18 cellular contexts compared by ENCODE assay signal in genomic region chr17:45388604-45389325, GRCh38. TPM values are rescaled to one million over a fixed set of nuclear protein-coding genes. Genes with fewer than 3 reads are reported as not detected.
A peak's percentile ranks its signal among the peaks of the same experiment; 100 is the strongest.
DNase-seq lines count a peak whose midpoint lies in the region; ATAC-seq, FAIRE-seq and TF ChIP-seq lines count a peak whose summit lies in the region.
"Had no signal": no experiment of that assay in that cellular context is flagged by ENCODE, and none has a peak within 500 bp of the region (broad histone marks: within the 10 kb centered on the region; RNA-seq: fewer than 3 reads in every experiment).

No MANE protein-coding gene starts in this region.

- RAD21 ChIA-PET in GM12878 (lab: Charles Lee; ENCODE audit: unreplicated experiment): interaction anchor here (0.5 to 7.4 kb wide), 12 partner anchors 18 to 240 kb away, joined by 3 to 107 read pairs (median 3); partner anchors contain the start of genes HEXIM1 and MAP3K14

- H3K4me3 Mint-ChIP-seq in memory B cell: no peak overlapping the region

- no peak overlapping the region; a peak in 1 of 22 replicates for H3K9ac ChIP-seq in BLaER1 treated with 17β-estradiol and CSF1 and Interleukin-3, amounts not matched to agents 10 nM and 100 nM
- no peak overlapping the region for H3K9ac ChIP-seq in GM12878 (ENCODE audit: control insufficient read depth, insufficient read depth, low read length)
- H3K9ac ChIP-seq: KMS-11 had no signal

- FAIRE-seq in GM12878 (lab: Jason Lieb, UNC) (no peak), frontal cortex (lab: Jason Lieb, UNC) (no peak)
- FAIRE-seq: endothelial cell of umbilical vein, keratinocyte had no signal

- H3K4me2 ChIP-seq in BLaER1 treated with 17β-estradiol and CSF1 and Interleukin-3, amounts not matched to agents 10 nM and 100 nM: peak overlapping the region in 6 of 11 experiments; percentile 2 to 45 (median 20); a peak in 4 of 22 replicates
- H3K4me2 ChIP-seq in GM12878 (ENCODE audit: control insufficient read depth, insufficient read depth): no peak overlapping the region
- H3K4me2 ChIP-seq: KMS-11 had no signal

- no peaks in the 10 kb centered on the region for H3K79me2 ChIP-seq in GM12878 (ENCODE audit: control insufficient read depth, insufficient read depth, low read length)

- TF ChIP-seq EP300 in GM12878 (IDR thresholded peaks at IDR 0.05; ENCODE audit: borderline replicate concordance in 1 of 2, control insufficient read depth in 1 of 2, low read depth in 2 of 2, low read length in 2 of 2): no peak

- H3K27ac ChIP-seq in BLaER1 treated with 17β-estradiol and CSF1 and Interleukin-3, amounts not matched to agents 10 nM and 100 nM: no peak overlapping the region
- no peak overlapping the region for H3K27ac ChIP-seq in GM12878 (ENCODE audit: control insufficient read depth, insufficient read depth)
- H3K27ac ChIP-seq: heart left ventricle, KMS-11 had no signal

- H3K36me3 ChIP-seq in BLaER1 treated with 17β-estradiol and CSF1 and Interleukin-3, amounts not matched to agents 10 nM and 100 nM: peaks cover 0 to 6% (median 4%) of the 10 kb centered on the region in 11 experiments; a peak in 11 of 22 replicates
- H3K36me3 ChIP-seq in GM12878 (ENCODE audit: control insufficient read depth in 2 of 2, insufficient read depth in 2 of 2, low read length in 1 of 2): no peaks in the 10 kb centered on the region

- H3K4me1 ChIP-seq in BLaER1 treated with 17β-estradiol and CSF1 and Interleukin-3, amounts not matched to agents 10 nM and 100 nM: peaks cover 21 to 72% (median 56%) of the 10 kb centered on the region in 10 experiments
- peaks cover 12% of the 10 kb centered on the region for H3K4me1 ChIP-seq in GM12878 (ENCODE audit: control insufficient read depth, insufficient read depth, low read length)

- WGBS in GM12878 (ENCODE audit: insufficient coverage, insufficient replicate concordance, low lambda C conversion rate, missing lambda C conversion rate): 10% methylated on average over 10 of the region's 10 CpGs

- no peak for ATAC-seq in GM12878
- peak; percentile 27 for ATAC-seq in memory B cell (ENCODE audit: low read depth)
- ATAC-seq in HG03095 (IDR thresholded peaks at IDR 0.05; ENCODE audit: unreplicated experiment): no peak
- ATAC-seq: heart left ventricle, sciatic nerve had no signal

- intact Hi-C loops in GM12878 (cut with micrococcal nuclease; ENCODE audit: unreplicated experiment): loop anchor here (5.0 kb wide), 1 partner anchor 86 kb away; no protein-coding TSS in a partner anchor

- TF ChIP-seq POLR2A in GM12878 (IDR thresholded peaks at IDR 0.05; ENCODE audit: low read depth, low read length): no peak

- no peaks in the 10 kb centered on the region for H3K27me3 ChIP-seq in BLaER1 treated with 17β-estradiol and CSF1 and Interleukin-3, amounts not matched to agents 10 nM and 100 nM
- H3K27me3 ChIP-seq in GM12878 (replicated peaks in 1 of 2; ENCODE audit: control insufficient read depth in 2 of 2, insufficient read depth in 2 of 2, low read length in 1 of 2): no peaks in the 10 kb centered on the region

- in situ Hi-C loops in GM12878 (cut with MboI): loop anchor here (5.0 kb wide), 2 partner anchors 111 to 171 kb away; no protein-coding TSS in a partner anchor

- no peak overlapping the region for H3K27ac Mint-ChIP-seq in memory B cell

- H3K4me3 ChIP-seq in BLaER1 treated with 17β-estradiol and CSF1 and Interleukin-3, amounts not matched to agents 10 nM and 100 nM: no peak overlapping the region
- H3K4me3 ChIP-seq in GM12878: no peak overlapping the region
- H3K4me3 ChIP-seq: heart left ventricle had no signal

- no peaks in the 10 kb centered on the region for H3K9me3 Mint-ChIP-seq in memory B cell
- H3K9me3 Mint-ChIP-seq: activated naive CD4-positive, alpha-beta T cell treated with anti-CD3 and anti-CD28 coated beads, Interleukin-2, amount 50 U/mL, for 72 hours had no signal

- no peaks in the 10 kb centered on the region for H3K36me3 Mint-ChIP-seq in memory B cell
- H3K36me3 Mint-ChIP-seq: activated naive CD4-positive, alpha-beta T cell treated with anti-CD3 and anti-CD28 coated beads, Interleukin-2, amount 50 U/mL, for 72 hours had no signal

- CTCF ChIA-PET in GM12878 (lab: Yijun Ruan, JAX): interaction anchor here (1.0 to 15.5 kb wide), 13 partner anchors 19 to 253 kb away, joined by 3 to 291 read pairs (median 5); partner anchors contain the start of genes ACBD4 and FMNL1

- DNase-seq in HT1080 (ENCODE audit: low read depth) (peak; percentile 61), GM12878 (ENCODE audit: low read depth, low spot score) (no peak), memory B cell (ENCODE audit: low spot score in 2 of 2) (no peak), NCI-H69 (lab: John Stamatoyannopoulos, UW) (no peak), frontal cortex (ENCODE audit: low spot score in 2 of 2) (no peak), NCI-H1417 treated with DMSO at 0.1 percent for 48 hours (lab: John Stamatoyannopoulos, UW) (no peak)
- DNase-seq: DMS153; heart left ventricle; NCI-H1436 treated with DMSO at 0.1 percent for 48 hours; NCI-H510A treated with DMSO at 0.1 percent for 48 hours; stimulated activated CD4-positive, alpha-beta T cell treated with anti-CD3 and anti-CD28 coated beads, Interleukin-4, amount 100 ng/mL, for 24 hours had no signal

- H3K27me3 Mint-ChIP-seq in memory B cell: peaks cover 22% of the 10 kb centered on the region

- POLR2A ChIA-PET in GM12878 (lab: Charles Lee): interaction anchor here (0.5 to 2.0 kb wide), 5 partner anchors 8 to 113 kb away, joined by 3 to 10 read pairs (median 4); no protein-coding TSS in a partner anchor

- peaks cover 26% of the 10 kb centered on the region for H3K4me1 Mint-ChIP-seq in memory B cell

- H4K20me1 ChIP-seq in BLaER1 treated with 17β-estradiol and CSF1 and Interleukin-3, amounts not matched to agents 10 nM and 100 nM: peaks cover 0 to 30% (median 10%) of the 10 kb centered on the region in 11 experiments; a peak in 9 of 22 replicates
- no peaks in the 10 kb centered on the region for H4K20me1 ChIP-seq in GM12878 (ENCODE audit: control insufficient read depth, insufficient read depth)

- BruUV-seq in GM12878 (replicated peaks; lab: Mats Ljungman, UMichigan): no TSS peak

- no peak for TF ChIP-seq CTCF in GM12878 (IDR thresholded peaks at IDR 0.05 in 2 of 3, conservative IDR thresholded peaks at IDR 0.05 in 1 of 3; ENCODE audit: control insufficient read depth in 2 of 3, extremely low read depth in 1 of 3, insufficient read depth in 1 of 3, low read depth in 3 of 3, low read length in 3 of 3)

- TF ChIP-seq RAD21 in GM12878 (IDR thresholded peaks at IDR 0.05; ENCODE audit: insufficient read depth, low read depth, low read length): no peak

- H2AFZ ChIP-seq in GM12878 (ENCODE audit: control insufficient read depth, low read depth, low read length): no peak overlapping the region

- no peaks in the 10 kb centered on the region for H3K9me3 ChIP-seq in BLaER1 treated with 17β-estradiol and CSF1 and Interleukin-3, amounts not matched to agents 10 nM and 100 nM (replicated peaks in 1 of 11)
- no peaks in the 10 kb centered on the region for H3K9me3 ChIP-seq in GM12878 (replicated peaks; ENCODE audit: control insufficient read depth, insufficient read depth, low read length)
- H3K9me3 ChIP-seq: heart left ventricle had no signal

- SMC1A ChIA-PET in GM12878 (lab: Charles Lee; ENCODE audit: uncharacterized antibody, unreplicated experiment): interaction anchor here (0.6 to 12.7 kb wide), 18 partner anchors 8 to 253 kb away, joined by 3 to 184 read pairs (median 4); partner anchors contain the start of genes ACBD4, FMNL1 and MAP3K14

TF ChIP-seq in GM12878, 131 proteins besides CTCF, POLR2A, EP300 and RAD21 (continues in another document):
- TF ChIP-seq SPI1 (IDR thresholded peaks at IDR 0.05; ENCODE audit: borderline replicate concordance, insufficient read depth, low read depth, low read length): peak; percentile 18; the same call in 1 of the 2 replicates
- TF ChIP-seq, protein P1, sequence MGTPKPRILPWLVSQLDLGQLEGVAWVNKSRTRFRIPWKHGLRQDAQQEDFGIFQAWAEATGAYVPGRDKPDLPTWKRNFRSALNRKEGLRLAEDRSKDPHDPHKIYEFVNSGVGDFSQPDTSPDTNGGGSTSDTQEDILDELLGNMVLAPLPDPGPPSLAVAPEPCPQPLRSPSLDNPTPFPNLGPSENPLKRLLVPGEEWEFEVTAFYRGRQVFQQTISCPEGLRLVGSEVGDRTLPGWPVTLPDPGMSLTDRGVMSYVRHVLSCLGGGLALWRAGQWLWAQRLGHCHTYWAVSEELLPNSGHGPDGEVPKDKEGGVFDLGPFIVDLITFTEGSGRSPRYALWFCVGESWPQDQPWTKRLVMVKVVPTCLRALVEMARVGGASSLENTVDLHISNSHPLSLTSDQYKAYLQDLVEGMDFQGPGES (IDR thresholded peaks at IDR 0.05): no peak

RNA-seq across cellular contexts. Expression of gene ARHGAP27, which starts 43.9 kb away (rescaled TPM):
- total RNA-seq in HT1080 (2014; rRNA removed; shearing (Covaris generic)): 10.2 and 11.4 TPM in 2 replicates
- polyA plus RNA-seq in HT1080 (2015; cell fraction: cytosol; rRNA removed): 6.0 and 7.5 TPM in 2 replicates
- polyA plus RNA-seq in HT1080 (2015; cell fraction: nucleus; rRNA removed): 22.4 and 22.7 TPM in 2 replicates
- total RNA-seq in GM12878 (2013; cell fraction: nucleolus; rRNA removed): 67.6 and 70.0 TPM in 2 replicates
- 28.7 and 30.3 TPM in 2 replicates for total RNA-seq in GM12878 (2014; rRNA removed)
- total RNA-seq in GM12878 (2014; rRNA removed; fragmentation: Illumina TruSeq; extraction: Trizol): 14.1 and 14.6 TPM in 2 replicates
- total RNA-seq in GM12878 (2021): 33.1 and 45.7 TPM in 2 replicates
- 10.4 TPM for polyA plus RNA-seq in GM12878 (2011; ENCODE audit: low read depth)
- polyA plus RNA-seq in GM12878 (2011; rRNA removed): 9.2 and 16.0 TPM in 2 replicates
- 12.8 and 21.8 TPM in 2 replicates for polyA plus RNA-seq in GM12878 (2011; cell fraction: cytosol; rRNA removed)
- polyA plus RNA-seq in GM12878 (2011; cell fraction: nucleus; rRNA removed): 221 and 238 TPM in 2 replicates
- polyA plus RNA-seq in GM12878 (2012): 16.7 and 22.4 TPM in 2 replicates
- polyA plus RNA-seq in GM12878 (2014; fragmentation: Illumina TruSeq; extraction: Trizol): 8.3 and 16.1 TPM in 2 replicates
- polyA plus RNA-seq in GM12878 (2014; fragmentation: Nextera tagmentation; extraction: Ambion mirVana): 1 to 10 TPM in 1 of 2 experiments, under 1 TPM in 1; 0.64 to 1.1 TPM
- polyA plus RNA-seq in GM12878 (2014; rRNA removed): 41.3 and 43.8 TPM in 2 replicates
- polyA plus RNA-seq in GM12878 (2016; fragmentation: Nextera tagmentation; extraction: Ambion mirVana): 10 to 100 TPM; 19.2 to 19.3 TPM
- 14.5 and 30.4 TPM in 2 replicates for polyA minus RNA-seq in GM12878 (2011; rRNA and poly(A)+ RNA removed)
- polyA minus RNA-seq in GM12878 (2011; cell fraction: cytosol; rRNA and poly(A)+ RNA removed): 8.4 and 9.3 TPM in 2 replicates
- polyA minus RNA-seq in GM12878 (2011; cell fraction: nucleus; rRNA and poly(A)+ RNA removed): 37.4 and 76.3 TPM in 2 replicates
- total RNA-seq in frontal cortex: 1.2 TPM
